Comparison of ENCODE assay signal across 19 cellular contexts in the genomic region with DNA sequence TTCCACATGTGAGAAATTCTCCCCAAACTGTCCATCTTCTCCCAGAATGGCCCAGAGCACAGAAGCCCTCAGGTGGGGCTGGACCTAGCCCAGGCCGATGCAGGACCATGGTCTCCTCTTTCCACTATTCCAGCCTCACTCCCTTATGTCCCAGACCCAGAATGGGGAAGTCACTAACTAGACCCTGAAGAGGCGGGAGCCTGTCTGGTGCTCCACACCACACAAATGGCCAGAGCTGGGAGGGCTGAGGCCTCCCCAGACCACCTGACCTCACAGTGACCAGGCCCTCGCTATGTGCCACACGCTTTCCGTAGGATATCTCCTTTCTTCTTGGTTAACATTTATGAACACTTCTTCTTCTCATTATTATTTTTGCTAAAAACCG. TPM values are rescaled to one million over a fixed set of nuclear protein-coding genes. Genes with fewer than 3 reads are reported as not detected.
DNase-seq lines count a peak whose midpoint lies in the region; ATAC-seq and TF ChIP-seq lines count a peak whose summit lies in the region.
"Had no signal": no experiment of that assay in that cellular context is flagged by ENCODE, and none has a peak within 500 bp of the region (broad histone marks: within the 10 kb centered on the region; RNA-seq: fewer than 3 reads in every experiment).

No MANE protein-coding gene starts in this region.

- H3K79me2 ChIP-seq in OCI-LY1 (ENCODE audit: insufficient read depth, low read length): no peaks in the 10 kb centered on the region

- H4K20me1 ChIP-seq in OCI-LY1 (ENCODE audit: insufficient read depth, low read length): no peaks in the 10 kb centered on the region

- H3K36me3 ChIP-seq in OCI-LY1 (ENCODE audit: insufficient read depth, low read length) (no peaks in the 10 kb centered on the region), vagina (no peaks in the 10 kb centered on the region)
- H3K36me3 ChIP-seq: MG63 had no signal

- H3K4me3 Mint-ChIP-seq in stimulated activated naive B cell treated with anti-CD40 and anti-IgM and Interleukin-4, amounts not matched to agents 10 μg/mL and 1 μg/mL and 100 μg/mL, for 72 hours: no peak overlapping the region

- TF ChIP-seq POLR2A in GM18505 (IDR thresholded peaks at IDR 0.05; ENCODE audit: borderline replicate concordance, extremely low read depth, insufficient read depth, insufficient read length): no peak
- TF ChIP-seq POLR2A in vagina (IDR thresholded peaks at IDR 0.05): no peak

- H3K4me3 ChIP-seq in OCI-LY1 (ENCODE audit: low read depth, low read length, poor library complexity, severe bottlenecking) (no peak overlapping the region), vagina (no peak overlapping the region)
- H3K4me3 ChIP-seq: MG63 had no signal

- no peak overlapping the region for H3K4me2 ChIP-seq in OCI-LY1 (ENCODE audit: low read length)

- intact Hi-C loops in vagina (cut with DNase I): no loop called here

- ATAC-seq in stimulated activated naive B cell treated with anti-CD40 and anti-IgM and Interleukin-4, amounts not matched to agents 10 μg/mL and 1 μg/mL and 100 μg/mL, for 72 hours (replicated peaks): no peak
- ATAC-seq in GM18505 (IDR thresholded peaks at IDR 0.05; ENCODE audit: unreplicated experiment): no peak

- no peaks in the 10 kb centered on the region for H3K9me3 Mint-ChIP-seq in stimulated activated naive B cell treated with anti-CD40 and anti-IgM and Interleukin-4, amounts not matched to agents 10 μg/mL and 1 μg/mL and 100 μg/mL, for 72 hours

- H3K27me3 ChIP-seq in OCI-LY1 (ENCODE audit: insufficient read depth, low read length) (no peaks in the 10 kb centered on the region), vagina (no peaks in the 10 kb centered on the region)
- H3K27me3 ChIP-seq: MG63 had no signal

- H3K36me3 Mint-ChIP-seq in stimulated activated naive B cell treated with anti-CD40 and anti-IgM and Interleukin-4, amounts not matched to agents 10 μg/mL and 1 μg/mL and 100 μg/mL, for 72 hours: peaks cover 63 to 84% of the 10 kb centered on the region in 2 donors

- no peak for TF ChIP-seq CTCF in OCI-LY1 (IDR thresholded peaks at IDR 0.05; ENCODE audit: low read length)
- TF ChIP-seq CTCF in vagina (IDR thresholded peaks at IDR 0.05): no peak

- H3K9me2 ChIP-seq in OCI-LY1 (ENCODE audit: low read depth, low read length): no peaks in the 10 kb centered on the region

- no peak overlapping the region for H2AFZ ChIP-seq in OCI-LY1 (ENCODE audit: low read length)

- H3K9ac ChIP-seq in OCI-LY1 (ENCODE audit: low read length): no peak overlapping the region

- H3K4me1 Mint-ChIP-seq in stimulated activated naive B cell treated with anti-CD40 and anti-IgM and Interleukin-4, amounts not matched to agents 10 μg/mL and 1 μg/mL and 100 μg/mL, for 72 hours: peaks cover 53 to 66% of the 10 kb centered on the region in 2 donors

- peak overlapping the region; percentile 45 for H3K27ac Mint-ChIP-seq in stimulated activated naive B cell treated with anti-CD40 and anti-IgM and Interleukin-4, amounts not matched to agents 10 μg/mL and 1 μg/mL and 100 μg/mL, for 72 hours

- H3K9me3 ChIP-seq in OCI-LY1 (ENCODE audit: low read length): no peaks in the 10 kb centered on the region
- no peaks in the 10 kb centered on the region for H3K9me3 ChIP-seq in vagina
- H3K9me3 ChIP-seq: Caco-2, MG63 had no signal

- H3K27me3 Mint-ChIP-seq in stimulated activated naive B cell treated with anti-CD40 and anti-IgM and Interleukin-4, amounts not matched to agents 10 μg/mL and 1 μg/mL and 100 μg/mL, for 72 hours: no peaks in the 10 kb centered on the region

- peak; percentile 13 for DNase-seq in activated effector memory CD4-positive, alpha-beta T cell treated with anti-CD3 and anti-CD28 coated beads, Interleukin-2, amount 50 U/mL, for 16 hours
- no peak for DNase-seq in activated effector memory CD4-positive, alpha-beta T cell treated with Interleukin-2 at 50 U/mL for 16 hours
- DNase-seq in islet precursor cell: peak; percentile 30
- DNase-seq in stimulated activated naive B cell treated with anti-CD40 and anti-IgM and Interleukin-4, amounts not matched to agents 10 μg/mL and 1 μg/mL and 100 μg/mL, for 72 hours: no peak
- DNase-seq in vagina (ENCODE audit: extremely low spot score in 2 of 2): no peak
- DNase-seq in ureter (ENCODE audit: low spot score): no peak
- DNase-seq: Caco-2, EL, H7, MG63, NCI-H1092 treated with DMSO at 0.1 percent for 48 hours, NCI-H1694 treated with DMSO at 0.1 percent for 48 hours, NCI-H2107, NCI-H226, NCI-H524 treated with DMSO at 0.1 percent for 48 hours, Right ventricle myocardium superior had no signal

- peak overlapping the region; percentile 90 for H3K27ac ChIP-seq in OCI-LY1 (ENCODE audit: low read depth, low read length, poor library complexity, severe bottlenecking)
- no peak overlapping the region for H3K27ac ChIP-seq in vagina

- H3F3A ChIP-seq in OCI-LY1 (ENCODE audit: insufficient read depth, low read length): no peaks in the 10 kb centered on the region

- H3K4me1 ChIP-seq in OCI-LY1 (ENCODE audit: insufficient read depth, low read length, severe bottlenecking) (peaks cover 41% of the 10 kb centered on the region), vagina (peaks cover 12% of the 10 kb centered on the region)
- H3K4me1 ChIP-seq: Caco-2 had no signal

RNA-seq across cellular contexts. Expression of a gene that starts 54.9 kb away (rescaled TPM):
- total RNA-seq in vagina (9.3 TPM), ureter (5.3 TPM)
- total RNA-seq: A673, Caco-2 had no signal

Comparison
In these comparisons a context has a peak if more than half of its experiments do, and no peak if none do; other contexts are left out.
1. DNase-seq: peak in activated effector memory CD4-positive, alpha-beta T cell treated with anti-CD3 and anti-CD28 coated beads, Interleukin-2, amount 50 U/mL, for 16 hours (single experiment) and islet precursor cell (single experiment); none in activated effector memory CD4-positive, alpha-beta T cell treated with Interleukin-2 at 50 U/mL for 16 hours (single experiment), stimulated activated naive B cell treated with anti-CD40 and anti-IgM and Interleukin-4, amounts not matched to agents 10 μg/mL and 1 μg/mL and 100 μg/mL, for 72 hours (single experiment), vagina (0 of 2) and ureter (single experiment).